ENCODE assay signal across 12 cellular contexts in genomic region chr6:36139991-36140710, GRCh38. TPM values are rescaled to one million over a fixed set of nuclear protein-coding genes. Genes with fewer than 3 reads are reported as not detected.
A peak's percentile ranks its signal among the peaks of the same experiment; 100 is the strongest.
DNase-seq lines count a peak whose midpoint lies in the region; ATAC-seq, FAIRE-seq and TF ChIP-seq lines count a peak whose summit lies in the region.
"Had no signal": no experiment of that assay in that cellular context is flagged by ENCODE, and none has a peak within 500 bp of the region (broad histone marks: within the 10 kb centered on the region; RNA-seq: fewer than 3 reads in every experiment).

No MANE protein-coding gene starts in this region.

- DNase-seq in NCI-H82 (lab: John Stamatoyannopoulos, UW) (peak; percentile 94), NCI-H82 treated with DMSO at 0.1 percent for 48 hours (lab: John Stamatoyannopoulos, UW; ENCODE audit: unreplicated experiment) (no peak), MV-4-11 (lab: John Stamatoyannopoulos, UW) (peak; percentile 17), bronchial epithelial cell (ENCODE audit: low read depth) (no peak), occipital lobe (lab: John Stamatoyannopoulos, UW) (peak; percentile 51), RCC 7860 (ENCODE audit: low spot score) (no peak), mesothelial cell of epicardium (ENCODE audit: low spot score in 2 of 2, unreplicated experiment in 2 of 2) (no peak)
- DNase-seq: naive B cell, NCI-H1105 had no signal

- H3K36me3 ChIP-seq in bronchial epithelial cell (ENCODE audit: control insufficient read depth, insufficient read depth, low read length), result peaks cover 30% of the 10 kb centered on the region

- no peak for ATAC-seq in GM18517 (IDR thresholded peaks at IDR 0.05; ENCODE audit: unreplicated experiment)

- H3K27me3 ChIP-seq in bronchial epithelial cell (ENCODE audit: control insufficient read depth, insufficient read depth, low read length), result no peaks in the 10 kb centered on the region

- no peaks in the 10 kb centered on the region for H3K9me3 Mint-ChIP-seq in mesothelial cell of epicardium
- H3K9me3 Mint-ChIP-seq: naive B cell, type B pancreatic cell had no signal

- FAIRE-seq in bronchial epithelial cell (lab: Jason Lieb, UNC) (peak; percentile 84), RCC 7860 (lab: Jason Lieb, UNC) (no peak)
- FAIRE-seq: colon had no signal

- H3K4me1 Mint-ChIP-seq in mesothelial cell of epicardium, result peaks cover 6% of the 10 kb centered on the region

- H3K27me3 Mint-ChIP-seq in mesothelial cell of epicardium (ENCODE audit: low read depth), result no peaks in the 10 kb centered on the region
- H3K27me3 Mint-ChIP-seq: naive B cell, type B pancreatic cell had no signal

- H3K36me3 Mint-ChIP-seq in mesothelial cell of epicardium, result peaks cover 14% of the 10 kb centered on the region
- H3K36me3 Mint-ChIP-seq: type B pancreatic cell had no signal

- TF ChIP-seq CTCF in bronchial epithelial cell (IDR thresholded peaks at IDR 0.05; ENCODE audit: insufficient read depth, low read length, severe bottlenecking) (no peak), mesothelial cell of epicardium (IDR thresholded peaks at IDR 0.05; ENCODE audit: unreplicated experiment) (no peak)

- no peak overlapping the region for H3K27ac Mint-ChIP-seq in mesothelial cell of epicardium
- H3K27ac Mint-ChIP-seq: type B pancreatic cell had no signal

- no peak overlapping the region for H3K4me3 ChIP-seq in bronchial epithelial cell (ENCODE audit: low read depth, low read length)

- H3K4me3 Mint-ChIP-seq in mesothelial cell of epicardium, result no peak overlapping the region
- H3K4me3 Mint-ChIP-seq: naive B cell, type B pancreatic cell had no signal

RNA-seq across cellular contexts. Expression of gene MAPK13, which starts 9.8 kb away (rescaled TPM):
- 70.6 and 95.6 TPM in 2 replicates for total RNA-seq in bronchial epithelial cell
- total RNA-seq in occipital lobe, result 3.0 TPM
- total RNA-seq in mesothelial cell of epicardium, result 18.6 to 23.4 TPM (median 20.6 TPM) in 3 replicates

RNA-seq across cellular contexts. Expression of gene BRPF3, which starts 56.4 kb away (rescaled TPM):
- 6.3 and 10.1 TPM in 2 replicates for total RNA-seq in bronchial epithelial cell
- total RNA-seq in occipital lobe, result 22.0 TPM
- 54.1 to 58.6 TPM (median 57.3 TPM) in 3 replicates for total RNA-seq in mesothelial cell of epicardium

Comparison
In these comparisons a context has a peak if more than half of its experiments do, and no peak if none do; other contexts are left out.
1. DNase-seq: peak in NCI-H82 (single experiment), MV-4-11 (single experiment) and occipital lobe (single experiment); none in NCI-H82 treated with DMSO at 0.1 percent for 48 hours (single experiment), bronchial epithelial cell (single experiment), RCC 7860 (single experiment) and mesothelial cell of epicardium (0 of 2).